Comparison of ENCODE assay signal across 1 cellular context in genomic region chrY:21180921-21181320, GRCh38.
TF ChIP-seq lines count a peak whose summit lies in the region.

No MANE protein-coding gene starts in this region.

TF ChIP-seq in HEK293T, 16 proteins besides CTCF, POLR2A, EP300 and RAD21:
- TF ChIP-seq BHLHE40 (IDR thresholded peaks at IDR 0.05; ENCODE audit: borderline replicate concordance) (no peak), LEF1 (IDR thresholded peaks at IDR 0.05; ENCODE audit: borderline replicate concordance) (no peak), ARNT (IDR thresholded peaks at IDR 0.05) (no peak), HDGF (IDR thresholded peaks at IDR 0.05; ENCODE audit: borderline replicate concordance) (no peak), PKNOX1 (IDR thresholded peaks at IDR 0.05) (no peak), SP1 (IDR thresholded peaks at IDR 0.05) (no peak), CTBP1 (IDR thresholded peaks at IDR 0.05; ENCODE audit: borderline replicate concordance) (no peak), NFRKB (IDR thresholded peaks at IDR 0.05) (no peak), FOXA1 (IDR thresholded peaks at IDR 0.05) (no peak), L3MBTL2 (conservative IDR thresholded peaks at IDR 0.05) (no peak), FOXM1 (IDR thresholded peaks at IDR 0.05; ENCODE audit: borderline replicate concordance) (no peak), ZNF384 (IDR thresholded peaks at IDR 0.05) (no peak), SUZ12 (IDR thresholded peaks at IDR 0.05) (no peak), FOXK2 (IDR thresholded peaks at IDR 0.05) (no peak), ELF4 (IDR thresholded peaks at IDR 0.05) (no peak), TARDBP (IDR thresholded peaks at IDR 0.05) (no peak)
